9 cellular contexts compared by ENCODE assay signal in genomic region chr6:18323935-18324707, GRCh38. TPM values are rescaled to one million over a fixed set of nuclear protein-coding genes. Genes with fewer than 3 reads are reported as not detected.
DNase-seq lines count a peak whose midpoint lies in the region; ATAC-seq and TF ChIP-seq lines count a peak whose summit lies in the region.
"Had no signal": no experiment of that assay in that cellular context is flagged by ENCODE, and none has a peak within 500 bp of the region (broad histone marks: within the 10 kb centered on the region; RNA-seq: fewer than 3 reads in every experiment).

No MANE protein-coding gene starts in this region.

- no peaks in the 10 kb centered on the region for H3K4me1 Mint-ChIP-seq in activated CD8-positive, alpha-beta T cell treated with anti-CD3 and anti-CD28 coated beads for 36 hours (ENCODE audit: low read depth)

- H3K4me3 ChIP-seq in heart left ventricle (no peak overlapping the region), gastrocnemius medialis (no peak overlapping the region)

- peak; percentile 8 for DNase-seq in stimulated activated CD4-positive, alpha-beta T cell treated with anti-CD3 and anti-CD28 coated beads, Interleukin-4, amount 100 ng/mL, for 24 hours
- no peak for DNase-seq in stimulated activated CD4-positive, alpha-beta T cell treated with anti-CD3 and anti-CD28 coated beads, Interleukin-1b, Interleukin-23, amount 100 ng/mL, for 48 hours
- DNase-seq in NCI-H2171 treated with DMSO at 0.1 percent for 48 hours (lab: John Stamatoyannopoulos, UW) = peak; percentile 72
- no peak for DNase-seq in activated CD8-positive, alpha-beta T cell treated with anti-CD3 and anti-CD28 coated beads for 36 hours
- no peak for DNase-seq in heart left ventricle
- DNase-seq in gastrocnemius medialis = no peak
- no peak for DNase-seq in GM19238 (ENCODE audit: insufficient read length, low spot score)

- peak; percentile 78 for TF ChIP-seq CTCF in activated CD8-positive, alpha-beta T cell treated with anti-CD3 and anti-CD28 coated beads for 36 hours (IDR thresholded peaks at IDR 0.05)
- TF ChIP-seq CTCF in heart left ventricle (IDR thresholded peaks at IDR 0.05) = peak; percentile 62 to 86 (median 74)
- peak; percentile 76 to 83 (median 80) for TF ChIP-seq CTCF in gastrocnemius medialis (IDR thresholded peaks at IDR 0.05 in 4 of 5, conservative IDR thresholded peaks at IDR 0.05 in 1 of 5)

- WGBS in heart left ventricle, 4 donors = 27 to 34% (median 29%) methylated on average over 8 of the region's 8 CpGs

- H3K4me1 ChIP-seq in heart left ventricle (peaks cover 0 to 29% (median 0%) of the 10 kb centered on the region in 12 donors), gastrocnemius medialis (peaks cover 15 to 22% of the 10 kb centered on the region in 2 donors)

- H3K9me3 ChIP-seq in heart left ventricle (no peaks in the 10 kb centered on the region), gastrocnemius medialis (no peaks in the 10 kb centered on the region)

- peaks cover 3% of the 10 kb centered on the region for H3K27me3 Mint-ChIP-seq in activated CD8-positive, alpha-beta T cell treated with anti-CD3 and anti-CD28 coated beads for 36 hours

- POLR2A ChIA-PET in activated CD8-positive, alpha-beta T cell treated with anti-CD3 and anti-CD28 coated beads for 36 hours (lab: Charles Lee) = no interaction called here

- in situ Hi-C loops in gastrocnemius medialis (cut with MboI; ENCODE audit: low sequenced_read_pairs in 4 of 4) = loop anchor here in 2 of 4 donors (5.0 kb wide), 1 partner anchor 183 kb away; no protein-coding TSS in a partner anchor

- CTCF ChIA-PET in activated CD8-positive, alpha-beta T cell treated with anti-CD3 and anti-CD28 coated beads for 36 hours (lab: Charles Lee) = interaction anchor here (0.7 to 5.0 kb wide), 17 partner anchors 9 to 661 kb away, joined by 3 to 119 read pairs (median 4); no protein-coding TSS in a partner anchor

- TF ChIP-seq POLR2A in heart left ventricle (IDR thresholded peaks at IDR 0.05) (no peak), gastrocnemius medialis (IDR thresholded peaks at IDR 0.05) (no peak)

- H3K27me3 ChIP-seq in heart left ventricle (no peaks in the 10 kb centered on the region), gastrocnemius medialis (no peaks in the 10 kb centered on the region)

- H3K27ac ChIP-seq in heart left ventricle = no peak overlapping the region
- H3K27ac ChIP-seq in gastrocnemius medialis = no peak overlapping the region

- H3K36me3 Mint-ChIP-seq in activated CD8-positive, alpha-beta T cell treated with anti-CD3 and anti-CD28 coated beads for 36 hours (ENCODE audit: low read depth) = no peaks in the 10 kb centered on the region
- H3K36me3 Mint-ChIP-seq: activated naive CD8-positive, alpha-beta T cell had no signal

- intact Hi-C loops in activated CD8-positive, alpha-beta T cell treated with anti-CD3 and anti-CD28 coated beads for 36 hours (cut with micrococcal nuclease) = loop anchor here (1.0 kb wide), 1 partner anchor 179 kb away; no protein-coding TSS in a partner anchor
- intact Hi-C loops in heart left ventricle (cut with DNase I) = loop anchor here (1.0 to 10.0 kb wide), 4 partner anchors 61 to 181 kb away; partner anchors contain the start of gene RNF144B (in 1 of the 10)
- intact Hi-C loops in gastrocnemius medialis (cut with DNase I; ENCODE audit: low total_unique reads) = loop anchor here (1.0 kb wide), 1 partner anchor 179 kb away; no protein-coding TSS in a partner anchor

- H3K36me3 ChIP-seq in heart left ventricle = no peaks in the 10 kb centered on the region
- no peaks in the 10 kb centered on the region for H3K36me3 ChIP-seq in gastrocnemius medialis

- H3K27ac Mint-ChIP-seq in activated CD8-positive, alpha-beta T cell treated with anti-CD3 and anti-CD28 coated beads for 36 hours = no peak overlapping the region
- H3K27ac Mint-ChIP-seq: activated naive CD8-positive, alpha-beta T cell had no signal

- no peak overlapping the region for H3K4me3 Mint-ChIP-seq in activated CD8-positive, alpha-beta T cell treated with anti-CD3 and anti-CD28 coated beads for 36 hours
- H3K4me3 Mint-ChIP-seq: activated naive CD8-positive, alpha-beta T cell had no signal

- no peaks in the 10 kb centered on the region for H3K9me3 Mint-ChIP-seq in activated CD8-positive, alpha-beta T cell treated with anti-CD3 and anti-CD28 coated beads for 36 hours

- ATAC-seq in HG02885 (IDR thresholded peaks at IDR 0.05; ENCODE audit: poor library complexity, unreplicated experiment) (peak; percentile 58), heart left ventricle (peak in 3 of 4 donors; percentile 62 to 72 (median 70)), gastrocnemius medialis (peak; percentile 62 to 83)
- peak; percentile 56 for ATAC-seq in activated CD8-positive, alpha-beta T cell treated with anti-CD3 and anti-CD28 coated beads for 36 hours

RNA-seq across cellular contexts. Expression of gene DEK, which starts 59.8 kb away (rescaled TPM):
- total RNA-seq in activated CD8-positive, alpha-beta T cell treated with anti-CD3 and anti-CD28 coated beads for 36 hours = 100 to 1,000 TPM; 185 to 191 TPM
- total RNA-seq in heart left ventricle (10 to 100 TPM; 41.3 to 83.0 (median 64.7) TPM), gastrocnemius medialis (100 to 1,000 TPM in 2 of 4 donors, 10 to 100 TPM in 2; 60.5 to 134 (median 105) TPM)
- polyA plus RNA-seq in heart left ventricle = 10 to 100 TPM; 20.9 to 47.2 TPM

Comparison
In these comparisons a context has a peak if more than half of its experiments do, and no peak if none do; other contexts are left out.
1. DNase-seq: peak in stimulated activated CD4-positive, alpha-beta T cell treated with anti-CD3 and anti-CD28 coated beads, Interleukin-4, amount 100 ng/mL, for 24 hours (single experiment) and NCI-H2171 treated with DMSO at 0.1 percent for 48 hours (single experiment); none in stimulated activated CD4-positive, alpha-beta T cell treated with anti-CD3 and anti-CD28 coated beads, Interleukin-1b, Interleukin-23, amount 100 ng/mL, for 48 hours (single experiment), activated CD8-positive, alpha-beta T cell treated with anti-CD3 and anti-CD28 coated beads for 36 hours (single experiment), heart left ventricle (0 of 5), gastrocnemius medialis (0 of 2) and GM19238 (single experiment).
2. Peak in every context shown above with its lines, with median percentiles within 50 percentile points of each other: ATAC-seq and CTCF ChIP-seq.